17 cellular contexts compared by ENCODE assay signal in genomic region chr9:26477963-26478362, GRCh38.
DNase-seq lines count a peak whose midpoint lies in the region; TF ChIP-seq lines count a peak whose summit lies in the region.
"Had no signal": no experiment of that assay in that cellular context is flagged by ENCODE, and none has a peak within 500 bp of the region (broad histone marks: within the 10 kb centered on the region; RNA-seq: fewer than 3 reads in every experiment).

No MANE protein-coding gene starts in this region.

- no peak overlapping the region for H3K14ac ChIP-seq in H9 (ENCODE audit: insufficient read depth, low read length)

- H3K4me3 Mint-ChIP-seq in H9 (no peak overlapping the region), neural crest cell (no peak overlapping the region)
- H3K4me3 Mint-ChIP-seq: B cell; CD4-positive, alpha-beta T cell; CD8-positive, alpha-beta T cell had no signal

- no peaks in the 10 kb centered on the region for H3K23me2 ChIP-seq in H9 (ENCODE audit: insufficient read length, low read depth, low read length, poor library complexity, severe bottlenecking)

- H3K9me3 Mint-ChIP-seq in H9 (peaks cover 3 to 6% of the 10 kb centered on the region in 2 experiments; a peak in 2 of 5 replicates), neural crest cell (peaks cover 3% of the 10 kb centered on the region)

- H3K27ac ChIP-seq in H9 (ENCODE audit: insufficient read length, low read depth, low read length), result no peak overlapping the region
- no peak overlapping the region for H3K27ac ChIP-seq in smooth muscle cell (ENCODE audit: low read depth)
- H3K27ac ChIP-seq: 22Rv1; A549; BLaER1 treated with 17β-estradiol and CSF1 and Interleukin-3, amounts not matched to agents 10 nM and 100 nM; C4-2B had no signal

- no peak overlapping the region for H4K91ac ChIP-seq in H9 (ENCODE audit: insufficient read length, low read depth, low read length)

- no peak overlapping the region for H2BK5ac ChIP-seq in H9 (ENCODE audit: insufficient read length, low read length)

- no peak overlapping the region for H4K5ac ChIP-seq in H9 (ENCODE audit: insufficient read length, low read depth, low read length)

- H3K27ac Mint-ChIP-seq in H9, result no peak overlapping the region
- H3K27ac Mint-ChIP-seq in neural crest cell (ENCODE audit: unreplicated experiment), result peak overlapping the region; percentile 68
- H3K27ac Mint-ChIP-seq: B cell; CD4-positive, alpha-beta T cell; CD8-positive, alpha-beta T cell had no signal

- H3K79me2 ChIP-seq in H9 (ENCODE audit: insufficient read depth, low read length) (no peaks in the 10 kb centered on the region), smooth muscle cell (ENCODE audit: low read depth) (no peaks in the 10 kb centered on the region)

- no peak for TF ChIP-seq CTCF in H9 (conservative IDR thresholded peaks at IDR 0.05)
- TF ChIP-seq CTCF in neural crest cell (conservative IDR thresholded peaks at IDR 0.05), result no peak
- no peak for TF ChIP-seq CTCF in smooth muscle cell (IDR thresholded peaks at IDR 0.05; ENCODE audit: borderline replicate concordance, insufficient read depth, poor library complexity, severe bottlenecking)

- no peaks in the 10 kb centered on the region for H3K4me1 ChIP-seq in H9 (ENCODE audit: insufficient read depth, low read length)
- no peaks in the 10 kb centered on the region for H3K4me1 ChIP-seq in smooth muscle cell (ENCODE audit: low read depth)
- H3K4me1 ChIP-seq: A549; BLaER1 treated with 17β-estradiol and CSF1 and Interleukin-3, amounts not matched to agents 10 nM and 100 nM; Caco-2 had no signal

- no peak overlapping the region for H2BK20ac ChIP-seq in H9 (ENCODE audit: low read depth, low read length, poor library complexity, severe bottlenecking)

- H3K4me2 ChIP-seq in H9 (ENCODE audit: insufficient read depth, insufficient read length, low read length) (no peak overlapping the region), smooth muscle cell (no peak overlapping the region)
- H3K4me2 ChIP-seq: A549; BLaER1 treated with 17β-estradiol and CSF1 and Interleukin-3, amounts not matched to agents 10 nM and 100 nM had no signal

- H2BK15ac ChIP-seq in H9 (ENCODE audit: low read depth, low read length), result no peak overlapping the region

- H3K27me3 ChIP-seq in H9 (ENCODE audit: insufficient read depth, low read length) (no peaks in the 10 kb centered on the region; the same call in 1 of the 2 replicates), smooth muscle cell (ENCODE audit: low read depth) (no peaks in the 10 kb centered on the region)
- H3K27me3 ChIP-seq: BLaER1 treated with 17β-estradiol and CSF1 and Interleukin-3, amounts not matched to agents 10 nM and 100 nM had no signal

- H3K36me3 Mint-ChIP-seq in H9 (ENCODE audit: insufficient read depth in 1 of 3, low read depth in 3 of 3), result 0 out of 7 replicates have a peak, but pooled peaks cover 0 to 5% (median 0%) of the 10 kb centered on the region in 3 experiments
- no peaks in the 10 kb centered on the region for H3K36me3 Mint-ChIP-seq in neural crest cell (ENCODE audit: low read depth)
- H3K36me3 Mint-ChIP-seq: CD8-positive, alpha-beta T cell had no signal

- H2AFZ ChIP-seq in H9 (ENCODE audit: low read length) (peak overlapping the region; percentile 48), smooth muscle cell (ENCODE audit: low read depth) (no peak overlapping the region)

- H3K23ac ChIP-seq in H9 (ENCODE audit: insufficient read length, low read depth, low read length), result no peak overlapping the region

- no peaks in the 10 kb centered on the region for H3K9me3 ChIP-seq in H9 (ENCODE audit: control insufficient read depth, low read depth, low read length)
- no peaks in the 10 kb centered on the region for H3K9me3 ChIP-seq in smooth muscle cell (replicated peaks; ENCODE audit: low read depth)
- H3K9me3 ChIP-seq: A549, Caco-2 had no signal

- no peak overlapping the region for H2BK120ac ChIP-seq in H9 (ENCODE audit: low read depth, low read length, poor library complexity, severe bottlenecking)

- H3F3A ChIP-seq in smooth muscle cell (ENCODE audit: low read depth), result no peaks in the 10 kb centered on the region

- H3K4me3 ChIP-seq in smooth muscle cell, result no peak overlapping the region
- H3K4me3 ChIP-seq: A549; BLaER1 treated with 17β-estradiol and CSF1 and Interleukin-3, amounts not matched to agents 10 nM and 100 nM had no signal

- DNase-seq in H9 (no peak), OCI-M1 (lab: John Stamatoyannopoulos, UW) (peak; percentile 53), neural crest cell (ENCODE audit: low read depth, low spot score) (no peak), SIG-M5 (lab: John Stamatoyannopoulos, UW) (no peak), smooth muscle cell (lab: John Stamatoyannopoulos, UW; ENCODE audit: unreplicated experiment) (no peak)
- DNase-seq: AML-193; Caco-2; Calu3; CD4-positive, alpha-beta T cell; CD8-positive, alpha-beta T cell; DMS79 treated with DMSO at 0.1 percent for 48 hours; GF-D8 had no signal

- H3K27me3 Mint-ChIP-seq in H9 (ENCODE audit: low read depth), result no peaks in the 10 kb centered on the region
- no peaks in the 10 kb centered on the region for H3K27me3 Mint-ChIP-seq in neural crest cell (ENCODE audit: low read depth)
- H3K27me3 Mint-ChIP-seq: B cell; CD4-positive, alpha-beta T cell had no signal

- H2AK5ac ChIP-seq in H9 (ENCODE audit: insufficient read length, low read length), result no peak overlapping the region

- no peaks in the 10 kb centered on the region for H3K79me1 ChIP-seq in H9 (ENCODE audit: insufficient read depth, low read depth, low read length, poor library complexity, severe bottlenecking)

- no peaks in the 10 kb centered on the region for H3K36me3 ChIP-seq in smooth muscle cell (ENCODE audit: low read depth)
- H3K36me3 ChIP-seq: BLaER1 treated with 17β-estradiol and CSF1 and Interleukin-3, amounts not matched to agents 10 nM and 100 nM had no signal

- 0 out of 4 replicates have a peak, but pooled peaks cover 0 to 3% of the 10 kb centered on the region in 2 experiments for H3K4me1 Mint-ChIP-seq in H9
- H3K4me1 Mint-ChIP-seq in neural crest cell, result no peaks in the 10 kb centered on the region
- H3K4me1 Mint-ChIP-seq: B cell had no signal

- H4K8ac ChIP-seq in H9 (replicated peaks; ENCODE audit: insufficient read length, low read depth, low read length), result no peak overlapping the region

- H3K4ac ChIP-seq in H9 (ENCODE audit: low read depth, low read length), result no peak overlapping the region

- H3K56ac ChIP-seq in H9 (ENCODE audit: insufficient read length, low read depth, low read length), result no peak overlapping the region

- no peak overlapping the region for H2BK12ac ChIP-seq in H9 (ENCODE audit: insufficient read length, low read depth, low read length)

- no peak overlapping the region for H3K18ac ChIP-seq in H9 (ENCODE audit: insufficient read length, low read depth, low read length)

- H3T11ph ChIP-seq in H9 (ENCODE audit: low read length), result no peak overlapping the region

- H4K20me1 ChIP-seq in H9 (ENCODE audit: control insufficient read depth, insufficient read depth, insufficient read length) (no peaks in the 10 kb centered on the region), smooth muscle cell (ENCODE audit: low read depth) (no peaks in the 10 kb centered on the region)
- H4K20me1 ChIP-seq: BLaER1 treated with 17β-estradiol and CSF1 and Interleukin-3, amounts not matched to agents 10 nM and 100 nM had no signal

- H3K9ac ChIP-seq in H9 (ENCODE audit: extremely low read depth, insufficient read length, low read length), result no peak overlapping the region
- no peak overlapping the region for H3K9ac ChIP-seq in smooth muscle cell (ENCODE audit: low read depth)
- H3K9ac ChIP-seq: BLaER1 treated with 17β-estradiol and CSF1 and Interleukin-3, amounts not matched to agents 10 nM and 100 nM had no signal
